In the genomic region with DNA sequence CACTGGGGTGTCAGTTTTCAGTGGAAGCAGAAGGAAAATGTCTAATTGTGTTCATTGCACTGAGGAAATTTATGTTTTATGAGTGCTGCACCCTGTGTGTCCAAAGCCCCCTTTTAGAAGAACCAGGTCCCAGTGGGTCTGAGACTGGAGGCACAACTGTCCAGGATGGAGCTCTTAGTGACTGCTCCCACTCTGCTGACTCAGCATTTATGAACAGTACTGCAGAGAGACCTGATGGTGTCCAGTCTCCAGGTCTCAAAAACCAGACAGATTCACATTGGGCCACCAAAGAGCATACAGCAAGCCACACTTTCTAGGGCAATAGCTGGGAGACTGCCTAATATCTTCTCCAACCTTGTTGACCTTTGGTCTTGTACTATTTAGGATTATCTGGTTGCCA, we compare ENCODE assay signal across 22 cellular contexts.
"Had no signal": no experiment of that assay in that cellular context is flagged by ENCODE, and none has a peak within 500 bp of the region (broad histone marks: within the 10 kb centered on the region; RNA-seq: fewer than 3 reads in every experiment).

No MANE protein-coding gene starts in this region.

- H3K4me1 Mint-ChIP-seq: activated CD4-positive, alpha-beta T cell treated with anti-CD3 and anti-CD28 coated beads, Interleukin-2, amount 10 ng/mL, durations not matched to agents 24 days and 14 days; activated naive CD8-positive, alpha-beta T cell treated with anti-CD3 and anti-CD28 coated beads for 36 hours; activated T-helper 17 cell treated with anti-CD3 and anti-CD28 coated beads, Interleukin-2, amount 50 U/mL, for 72 hours; central memory CD8-positive, alpha-beta T cell had no signal

- H3K36me3 Mint-ChIP-seq: activated naive CD8-positive, alpha-beta T cell treated with anti-CD3 and anti-CD28 coated beads for 36 hours had no signal

- H3K4me3 Mint-ChIP-seq: activated CD4-positive, alpha-beta T cell treated with anti-CD3 and anti-CD28 coated beads, Interleukin-2, amount 10 ng/mL, durations not matched to agents 24 days and 14 days; activated CD8-positive, alpha-beta T cell treated with anti-CD3 and anti-CD28 coated beads for 36 hours; activated naive CD8-positive, alpha-beta T cell treated with anti-CD3 and anti-CD28 coated beads for 36 hours; activated T-cell treated with anti-CD3 and anti-CD28 coated beads, Interleukin-2, amount 50 U/mL, for 72 hours; activated T-helper 17 cell treated with anti-CD3 and anti-CD28 coated beads, Interleukin-2, amount 50 U/mL, for 72 hours; central memory CD8-positive, alpha-beta T cell had no signal

- DNase-seq: activated CD4-positive, alpha-beta T cell treated with anti-CD3 and anti-CD28 coated beads, Interleukin-2, amount 10 ng/mL, durations not matched to agents 24 days and 14 days; activated CD4-positive, alpha-beta T cell treated with anti-CD3 and anti-CD28 coated beads, Interleukin-2, amount 50 U/mL, for 4 hours; activated CD8-positive, alpha-beta T cell treated with anti-CD3 and anti-CD28 coated beads for 36 hours; activated effector memory CD4-positive, alpha-beta T cell treated with anti-CD3 and anti-CD28 coated beads, Interleukin-2, amount 50 U/mL, for 16 hours; activated naive CD4-positive, alpha-beta T cell; activated naive CD4-positive, alpha-beta T cell treated with anti-CD3 and anti-CD28 coated beads, Interleukin-2, amount 50 U/mL, for 16 hours; activated naive CD8-positive, alpha-beta T cell treated with anti-CD3 and anti-CD28 coated beads for 36 hours; activated T-cell treated with anti-CD3 and anti-CD28 coated beads, Interleukin-2, amount 50 U/mL, for 1 hour; activated T-cell treated with anti-CD3 and anti-CD28 coated beads, Interleukin-2, amount 50 U/mL, for 72 hours; amniotic stem cell; aorta; brain microvascular endothelial cell; NCI-H1436; NCI-H1694; NCI-H1930; NCI-H2081 treated with DMSO at 0.1 percent for 48 hours; NCI-H345; NCI-H524 treated with DMSO at 0.1 percent for 48 hours had no signal

- FAIRE-seq: TTC549 had no signal

- H3K27me3 ChIP-seq: brain microvascular endothelial cell had no signal

- ATAC-seq: activated CD8-positive, alpha-beta T cell treated with anti-CD3 and anti-CD28 coated beads for 36 hours; activated T-cell treated with anti-CD3 and anti-CD28 coated beads, Interleukin-2, amount 50 U/mL, for 72 hours; activated T-helper 17 cell treated with anti-CD3 and anti-CD28 coated beads, Interleukin-2, amount 50 U/mL, for 72 hours; Panc1 had no signal

- H3K27me3 Mint-ChIP-seq: activated CD4-positive, alpha-beta T cell treated with anti-CD3 and anti-CD28 coated beads, Interleukin-2, amount 10 ng/mL, durations not matched to agents 24 days and 14 days; activated CD8-positive, alpha-beta T cell treated with anti-CD3 and anti-CD28 coated beads for 36 hours; activated naive CD8-positive, alpha-beta T cell treated with anti-CD3 and anti-CD28 coated beads for 36 hours; activated T-helper 17 cell treated with anti-CD3 and anti-CD28 coated beads, Interleukin-2, amount 50 U/mL, for 72 hours; central memory CD8-positive, alpha-beta T cell had no signal

- H3K9me3 Mint-ChIP-seq: activated CD4-positive, alpha-beta T cell treated with anti-CD3 and anti-CD28 coated beads, Interleukin-2, amount 10 ng/mL, durations not matched to agents 24 days and 14 days; activated CD8-positive, alpha-beta T cell treated with anti-CD3 and anti-CD28 coated beads for 36 hours; activated naive CD8-positive, alpha-beta T cell treated with anti-CD3 and anti-CD28 coated beads for 36 hours; central memory CD8-positive, alpha-beta T cell had no signal

- H3K27ac Mint-ChIP-seq: activated CD4-positive, alpha-beta T cell treated with anti-CD3 and anti-CD28 coated beads, Interleukin-2, amount 10 ng/mL, durations not matched to agents 24 days and 14 days; activated CD8-positive, alpha-beta T cell treated with anti-CD3 and anti-CD28 coated beads for 36 hours; activated naive CD8-positive, alpha-beta T cell treated with anti-CD3 and anti-CD28 coated beads for 36 hours; activated T-cell treated with anti-CD3 and anti-CD28 coated beads, Interleukin-2, amount 50 U/mL, for 72 hours; activated T-helper 17 cell treated with anti-CD3 and anti-CD28 coated beads, Interleukin-2, amount 50 U/mL, for 72 hours had no signal

- H3K36me3 ChIP-seq: brain microvascular endothelial cell had no signal

- H3K27ac ChIP-seq: brain microvascular endothelial cell had no signal
